19 cellular contexts compared by ENCODE assay signal in genomic region chr5:9365501-9365900, GRCh38.
"Had no signal": no experiment of that assay in that cellular context is flagged by ENCODE, and none has a peak within 500 bp of the region (broad histone marks: within the 10 kb centered on the region; RNA-seq: fewer than 3 reads in every experiment).

No MANE protein-coding gene starts in this region.

- H3K36me3 ChIP-seq: gastroesophageal sphincter, upper lobe of right lung had no signal

- H3K9me3 ChIP-seq: gastroesophageal sphincter, testis, upper lobe of right lung had no signal

- H2AFZ ChIP-seq: hepatocyte had no signal

- H3K36me3 Mint-ChIP-seq: naive B cell had no signal

- ATAC-seq: activated CD8-positive, alpha-beta T cell treated with anti-CD3 and anti-CD28 coated beads, Interleukin-2, amount 10 ng/mL, durations not matched to agents 7 days and 5 days; gastroesophageal sphincter; stimulated activated naive CD8-positive, alpha-beta T cell treated with anti-CD3 and anti-CD28 coated beads, Interleukin-15, amount 100 ng/mL, for 72 hours; upper lobe of right lung had no signal

- H3K27me3 ChIP-seq: gastroesophageal sphincter, hepatocyte, testis, upper lobe of right lung had no signal

- H3K4me2 ChIP-seq: hepatocyte had no signal

- H3K4me3 Mint-ChIP-seq: activated CD8-positive, alpha-beta T cell treated with anti-CD3 and anti-CD28 coated beads, Interleukin-2, amount 10 ng/mL, durations not matched to agents 7 days and 5 days; activated naive CD4-positive, alpha-beta T cell treated with anti-CD3 and anti-CD28 coated beads for 36 hours; naive B cell; stimulated activated naive CD8-positive, alpha-beta T cell treated with anti-CD3 and anti-CD28 coated beads, Interleukin-15, amount 100 ng/mL, for 72 hours had no signal

- H3K27ac Mint-ChIP-seq: activated CD8-positive, alpha-beta T cell treated with anti-CD3 and anti-CD28 coated beads, Interleukin-2, amount 10 ng/mL, durations not matched to agents 7 days and 5 days; activated naive CD4-positive, alpha-beta T cell treated with anti-CD3 and anti-CD28 coated beads for 36 hours; naive B cell; stimulated activated naive CD8-positive, alpha-beta T cell treated with anti-CD3 and anti-CD28 coated beads, Interleukin-15, amount 100 ng/mL, for 72 hours had no signal

- DNase-seq: activated CD4-positive, alpha-beta T cell treated with anti-CD3 and anti-CD28 coated beads for 4 hours; activated CD8-positive, alpha-beta T cell treated with anti-CD3 and anti-CD28 coated beads, Interleukin-2, amount 10 ng/mL, durations not matched to agents 7 days and 5 days; activated naive CD4-positive, alpha-beta T cell treated with anti-CD3 and anti-CD28 coated beads for 36 hours; central memory CD4-positive, alpha-beta T cell; cortex of kidney; effector memory CD4-positive, alpha-beta T cell; kidney glomerular epithelial cell; naive B cell; posterior cingulate gyrus; stimulated activated CD4-positive, alpha-beta T cell treated with anti-CD3 and anti-CD28 coated beads, Interleukin-4, amount 100 ng/mL, for 4 hours; stimulated activated naive CD8-positive, alpha-beta T cell treated with anti-CD3 and anti-CD28 coated beads, Interleukin-15, amount 100 ng/mL, for 72 hours; T-helper 9 cell; testis; upper lobe of right lung had no signal

- H3K4me3 ChIP-seq: gastroesophageal sphincter, hepatocyte, skin epidermis, testis, upper lobe of right lung had no signal

- H3K79me2 ChIP-seq: hepatocyte had no signal

- H3K27ac ChIP-seq: epithelial cell of prostate, gastroesophageal sphincter, hepatocyte, skin epidermis, testis, upper lobe of right lung, VCaP had no signal

- H3K27me3 Mint-ChIP-seq: naive B cell; stimulated activated naive CD8-positive, alpha-beta T cell treated with anti-CD3 and anti-CD28 coated beads, Interleukin-15, amount 100 ng/mL, for 72 hours had no signal

- H3K4me1 Mint-ChIP-seq: naive B cell; stimulated activated naive CD8-positive, alpha-beta T cell treated with anti-CD3 and anti-CD28 coated beads, Interleukin-15, amount 100 ng/mL, for 72 hours had no signal

- H3K4me1 ChIP-seq: gastroesophageal sphincter, testis, upper lobe of right lung had no signal
